Comparison of ENCODE assay signal across 28 cellular contexts in the genomic region with DNA sequence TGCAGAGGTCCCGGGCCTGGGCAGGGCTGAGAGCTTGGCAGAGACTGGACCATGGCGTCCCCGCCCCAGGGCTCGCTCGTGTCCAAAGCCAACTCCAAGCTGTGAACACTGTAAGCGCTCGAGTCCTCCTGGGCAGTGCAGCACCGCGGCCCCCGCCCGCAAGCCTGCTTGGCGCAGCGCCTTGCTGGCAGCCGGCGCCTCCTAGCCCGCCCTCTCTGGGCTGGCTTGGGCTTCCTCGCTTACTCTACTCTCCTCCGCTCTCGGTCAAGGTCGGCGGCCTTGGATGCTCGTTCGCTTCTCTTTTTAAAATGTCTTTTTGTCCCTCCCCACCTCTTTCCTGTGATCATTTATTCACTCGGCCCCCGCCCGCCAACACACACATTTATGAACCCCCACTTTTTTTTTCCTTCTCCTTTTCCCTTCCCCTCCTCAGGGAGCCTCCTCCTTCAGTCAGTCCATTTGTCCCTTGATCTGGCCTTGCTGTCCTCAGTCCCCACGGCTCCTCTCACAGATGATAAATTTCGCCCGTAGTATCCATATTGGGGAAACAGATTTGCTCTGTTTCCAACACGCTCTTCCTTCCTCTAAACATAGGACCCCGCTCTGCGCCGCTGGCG. TPM values are rescaled to one million over a fixed set of nuclear protein-coding genes. Genes with fewer than 3 reads are reported as not detected.
DNase-seq lines count a peak whose midpoint lies in the region; ATAC-seq and TF ChIP-seq lines count a peak whose summit lies in the region.
"Had no signal": no experiment of that assay in that cellular context is flagged by ENCODE, and none has a peak within 500 bp of the region (broad histone marks: within the 10 kb centered on the region; RNA-seq: fewer than 3 reads in every experiment).

No MANE protein-coding gene starts in this region.

- peak overlapping the region; percentile 66 for H3K23ac ChIP-seq in mesendoderm (ENCODE audit: low read length)

- intact Hi-C loops in CD4-positive, alpha-beta T cell (cut with DNase I, micrococcal nuclease), result loop anchor here in 1 of 2 experiments (5.0 kb wide), 1 partner anchor 172 kb away; a partner anchor contains a TSS
- intact Hi-C loops in activated B cell treated with CpG ODN at 0.5 μM for 24 hours (cut with micrococcal nuclease), result loop anchor here (5.0 kb wide), 1 partner anchor 183 kb away; no protein-coding TSS in a partner anchor
- intact Hi-C loops in tibial artery (cut with DNase I; ENCODE audit: low total_unique reads), result no loop called here

- H2BK5ac ChIP-seq in mesendoderm (ENCODE audit: low read length), result no peak overlapping the region

- H3K27me3 ChIP-seq in CD4-positive, alpha-beta T cell (ENCODE audit: control insufficient read depth, insufficient read depth, low read length), result peaks cover 93% of the 10 kb centered on the region
- peaks cover 91% of the 10 kb centered on the region for H3K27me3 ChIP-seq in mesendoderm (ENCODE audit: insufficient read depth, low read length, poor library complexity)
- peaks cover 7 to 97% of the 10 kb centered on the region in 2 donors for H3K27me3 ChIP-seq in tibial artery
- H3K27me3 ChIP-seq in tibial nerve, result peaks cover 2 to 100% of the 10 kb centered on the region in 2 donors

- H3K9me3 Mint-ChIP-seq in CD4-positive, alpha-beta T cell, result no peaks in the 10 kb centered on the region
- no peaks in the 10 kb centered on the region for H3K9me3 Mint-ChIP-seq in activated B cell treated with CpG ODN at 0.5 μM for 24 hours
- H3K9me3 Mint-ChIP-seq: stimulated activated naive CD8-positive, alpha-beta T cell treated with anti-CD3 and anti-CD28 coated beads, Interleukin-15, Interleukin-2, amounts not matched to agents 100 ng/mL and 50 ng/mL, for 24 hours had no signal

- H3K4me1 Mint-ChIP-seq in CD4-positive, alpha-beta T cell (ENCODE audit: low read depth), result peaks cover 42% of the 10 kb centered on the region
- peaks cover 35% of the 10 kb centered on the region for H3K4me1 Mint-ChIP-seq in activated B cell treated with CpG ODN at 0.5 μM for 24 hours

- no peaks in the 10 kb centered on the region for H3K9me3 ChIP-seq in CD4-positive, alpha-beta T cell (ENCODE audit: control insufficient read depth, low read length)
- H3K9me3 ChIP-seq in tibial artery, result no peaks in the 10 kb centered on the region
- H3K9me3 ChIP-seq in tibial nerve, result no peaks in the 10 kb centered on the region
- H3K9me3 ChIP-seq: left ventricle myocardium inferior, SJSA1, transverse colon had no signal

- no peak overlapping the region for H3K9ac ChIP-seq in mesendoderm (ENCODE audit: low read length)

- H3K27ac Mint-ChIP-seq in CD4-positive, alpha-beta T cell, result no peak overlapping the region
- H3K27ac Mint-ChIP-seq in activated B cell treated with CpG ODN at 0.5 μM for 24 hours, result peak overlapping the region; percentile 46
- H3K27ac Mint-ChIP-seq: stimulated activated naive CD8-positive, alpha-beta T cell treated with anti-CD3 and anti-CD28 coated beads, Interleukin-15, Interleukin-2, amounts not matched to agents 100 ng/mL and 50 ng/mL, for 24 hours had no signal

- H2BK15ac ChIP-seq in mesendoderm (replicated peaks; ENCODE audit: low read depth), result no peak overlapping the region

- H3K56ac ChIP-seq in mesendoderm (ENCODE audit: low read length), result no peak overlapping the region

- peaks cover 2% of the 10 kb centered on the region for H3K36me3 Mint-ChIP-seq in CD4-positive, alpha-beta T cell (ENCODE audit: low read depth)
- no peaks in the 10 kb centered on the region for H3K36me3 Mint-ChIP-seq in activated B cell treated with CpG ODN at 0.5 μM for 24 hours (ENCODE audit: low read depth)

- DNase-seq in CD4-positive, alpha-beta T cell, result no peak
- peak; percentile 48 for DNase-seq in COLO668 (lab: John Stamatoyannopoulos, UW; ENCODE audit: unreplicated experiment)
- no peak for DNase-seq in activated B cell treated with CpG ODN at 0.5 μM for 24 hours
- DNase-seq in mesendoderm, result no peak
- DNase-seq in tibial artery, result no peak
- no peak for DNase-seq in tibial nerve (ENCODE audit: low spot score in 2 of 2)
- no peak for DNase-seq in effector CD4-positive, alpha-beta T cell
- DNase-seq in NCI-H510A treated with DMSO at 0.1 percent for 48 hours (lab: John Stamatoyannopoulos, UW), result no peak
- DNase-seq: activated CD4-positive, alpha-beta T cell treated with anti-CD3 and anti-CD28 coated beads, Interleukin-2, amount 50 U/mL, for 48 hours; activated gamma-delta T cell; amniotic stem cell; dorsolateral prefrontal cortex; erythroblast; left ventricle myocardium inferior; NCI-H1105; NCI-H2029; spleen; stimulated activated CD4-positive, alpha-beta T cell treated with anti-CD3 and anti-CD28 coated beads, Interleukin-4, amount 100 ng/mL, for 1 hour; transverse colon had no signal

- no peaks in the 10 kb centered on the region for H3K79me1 ChIP-seq in mesendoderm (ENCODE audit: low read length)

- TF ChIP-seq EP300 in tibial nerve (IDR thresholded peaks at IDR 0.05), result no peak

- H2BK120ac ChIP-seq in mesendoderm (ENCODE audit: low read depth, low read length), result no peak overlapping the region

- WGBS in mesendoderm (ENCODE audit: extremely low coverage, insufficient coverage, low lambda C conversion rate), result no CpG with 5 or more reads among the region's 34 CpGs
- 3% methylated on average over 28 to 34 of the region's 34 CpGs for WGBS in tibial nerve, 2 donors

- H3K18ac ChIP-seq in mesendoderm (ENCODE audit: low read length), result no peak overlapping the region

- no peak overlapping the region for H3K27ac ChIP-seq in CD4-positive, alpha-beta T cell (ENCODE audit: low read depth, low read length)
- H3K27ac ChIP-seq in mesendoderm (ENCODE audit: low read depth, low read length) (no peak overlapping the region), tibial artery (no peak overlapping the region), tibial nerve (no peak overlapping the region)
- H3K27ac ChIP-seq: cardiac muscle cell, dorsolateral prefrontal cortex, foreskin keratinocyte, left ventricle myocardium inferior, SJSA1, spleen, transverse colon, VCaP had no signal

- H3K36me3 ChIP-seq in mesendoderm (ENCODE audit: control insufficient read depth, insufficient read depth, low read length), result no peaks in the 10 kb centered on the region
- H3K36me3 ChIP-seq in tibial artery, result no peaks in the 10 kb centered on the region
- H3K36me3 ChIP-seq in tibial nerve, result no peaks in the 10 kb centered on the region
- H3K36me3 ChIP-seq: cardiac muscle cell, left ventricle myocardium inferior, SJSA1, spleen, transverse colon had no signal

- H3K4me3 ChIP-seq in mesendoderm (ENCODE audit: low read length), result no peak overlapping the region
- H3K4me3 ChIP-seq in tibial artery, result no peak overlapping the region
- no peak overlapping the region for H3K4me3 ChIP-seq in tibial nerve
- H3K4me3 ChIP-seq: cardiac muscle cell, left ventricle myocardium inferior, SJSA1, spleen, transverse colon had no signal

- peaks cover 85% of the 10 kb centered on the region for H3K27me3 Mint-ChIP-seq in CD4-positive, alpha-beta T cell
- peaks cover 70% of the 10 kb centered on the region for H3K27me3 Mint-ChIP-seq in activated B cell treated with CpG ODN at 0.5 μM for 24 hours

- POLR2A ChIA-PET in CD4-positive, alpha-beta T cell (lab: Charles Lee), result no interaction called here
- POLR2A ChIA-PET in activated B cell treated with CpG ODN at 0.5 μM for 24 hours (lab: Charles Lee), result no interaction called here

- TF ChIP-seq POLR2A in tibial nerve (IDR thresholded peaks at IDR 0.05), result no peak

- H2AK5ac ChIP-seq in mesendoderm (ENCODE audit: low read length), result no peak overlapping the region

- ATAC-seq in CD4-positive, alpha-beta T cell (ENCODE audit: poor library complexity), result no peak
- no peak for ATAC-seq in activated B cell treated with CpG ODN at 0.5 μM for 24 hours (ENCODE audit: low read depth)
- ATAC-seq: foreskin keratinocyte had no signal

- H3K4ac ChIP-seq in mesendoderm (ENCODE audit: low read depth, low read length), result no peak overlapping the region

- H3K4me1 ChIP-seq in mesendoderm (ENCODE audit: control insufficient read depth, low read depth, low read length) (peaks cover 2% of the 10 kb centered on the region), tibial artery (peaks cover 0 to 47% (median 37%) of the 10 kb centered on the region in 4 donors), tibial nerve (peaks cover 0 to 63% (median 29%) of the 10 kb centered on the region in 4 donors)
- H3K4me1 ChIP-seq: foreskin keratinocyte, SJSA1 had no signal

- TF ChIP-seq CTCF in CD4-positive, alpha-beta T cell (IDR thresholded peaks at IDR 0.05), result no peak
- TF ChIP-seq CTCF in activated B cell treated with CpG ODN at 0.5 μM for 24 hours (IDR thresholded peaks at IDR 0.05) (no peak), tibial artery (IDR thresholded peaks at IDR 0.05) (no peak), tibial nerve (IDR thresholded peaks at IDR 0.05) (no peak)

- peak overlapping the region; percentile 60 for H3K4me3 Mint-ChIP-seq in CD4-positive, alpha-beta T cell
- H3K4me3 Mint-ChIP-seq in activated B cell treated with CpG ODN at 0.5 μM for 24 hours, result no peak overlapping the region
- H3K4me3 Mint-ChIP-seq: stimulated activated naive CD8-positive, alpha-beta T cell treated with anti-CD3 and anti-CD28 coated beads, Interleukin-15, Interleukin-2, amounts not matched to agents 100 ng/mL and 50 ng/mL, for 24 hours had no signal

- no peak overlapping the region for H3K4me2 ChIP-seq in mesendoderm (ENCODE audit: low read length)

- H4K8ac ChIP-seq in mesendoderm (ENCODE audit: low read depth, low read length), result no peak overlapping the region

- CTCF ChIA-PET in CD4-positive, alpha-beta T cell (lab: Charles Lee), result no interaction called here
- CTCF ChIA-PET in activated B cell treated with CpG ODN at 0.5 μM for 24 hours (lab: Charles Lee), result interaction anchor here (0.7 kb wide), 1 partner anchor 48 kb away, joined by 3 read pairs; no protein-coding TSS in a partner anchor

- H3K79me2 ChIP-seq in mesendoderm (ENCODE audit: control insufficient read depth, insufficient read depth, low read length), result no peaks in the 10 kb centered on the region

- H4K5ac ChIP-seq in mesendoderm (ENCODE audit: low read length), result no peak overlapping the region

RNA-seq across cellular contexts. Expression of a gene that starts 1.9 kb away (rescaled TPM):
- not detected for total RNA-seq in CD4-positive, alpha-beta T cell
- total RNA-seq in activated B cell treated with CpG ODN at 0.5 μM for 24 hours, result not detected in 2 replicates
- not detected for polyA plus RNA-seq in mesendoderm (2013, experiment 1 of 2)
- polyA plus RNA-seq in mesendoderm (2013, experiment 2 of 2), result not detected
- total RNA-seq in tibial nerve, result not detected
- total RNA-seq: cardiac muscle cell; foreskin keratinocyte; left ventricle myocardium inferior; mucosa of gallbladder; omental fat pad; renal cortical epithelial cell; SJSA1; spleen; T-helper 2 cell treated with Interferon-gamma antibody and Interleukin-4, amounts not matched to agents 100 ng/mL and 5 ng/mL, for 36 hours; transverse colon had no signal
- polyA plus RNA-seq: cardiac muscle cell, foreskin keratinocyte, spleen had no signal
